1 cellular context compared by ENCODE assay signal in the genomic region with DNA sequence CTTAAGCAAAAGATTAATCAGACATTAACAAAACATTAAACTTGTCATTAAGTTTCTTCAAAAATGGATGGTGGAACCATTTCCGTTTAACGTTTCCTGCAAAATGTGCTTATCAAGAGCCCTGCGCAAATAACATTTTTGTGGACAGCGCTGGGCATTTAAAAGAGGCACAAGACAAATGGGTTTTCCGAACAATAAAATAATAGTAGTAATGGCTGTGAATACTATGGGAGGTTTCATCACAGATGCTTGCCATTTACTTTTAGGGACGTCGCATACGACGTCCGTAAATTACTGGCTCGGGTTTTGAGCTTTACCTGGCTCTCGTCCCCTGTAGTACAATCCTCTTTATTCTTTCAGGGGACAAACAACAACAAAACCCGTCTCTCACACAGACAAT.
TF ChIP-seq lines count a peak whose summit lies in the region.

No MANE protein-coding gene starts in this region.

TF ChIP-seq in HepG2, 621 proteins besides CTCF, POLR2A, EP300 and RAD21:
- TF ChIP-seq, protein P1, sequence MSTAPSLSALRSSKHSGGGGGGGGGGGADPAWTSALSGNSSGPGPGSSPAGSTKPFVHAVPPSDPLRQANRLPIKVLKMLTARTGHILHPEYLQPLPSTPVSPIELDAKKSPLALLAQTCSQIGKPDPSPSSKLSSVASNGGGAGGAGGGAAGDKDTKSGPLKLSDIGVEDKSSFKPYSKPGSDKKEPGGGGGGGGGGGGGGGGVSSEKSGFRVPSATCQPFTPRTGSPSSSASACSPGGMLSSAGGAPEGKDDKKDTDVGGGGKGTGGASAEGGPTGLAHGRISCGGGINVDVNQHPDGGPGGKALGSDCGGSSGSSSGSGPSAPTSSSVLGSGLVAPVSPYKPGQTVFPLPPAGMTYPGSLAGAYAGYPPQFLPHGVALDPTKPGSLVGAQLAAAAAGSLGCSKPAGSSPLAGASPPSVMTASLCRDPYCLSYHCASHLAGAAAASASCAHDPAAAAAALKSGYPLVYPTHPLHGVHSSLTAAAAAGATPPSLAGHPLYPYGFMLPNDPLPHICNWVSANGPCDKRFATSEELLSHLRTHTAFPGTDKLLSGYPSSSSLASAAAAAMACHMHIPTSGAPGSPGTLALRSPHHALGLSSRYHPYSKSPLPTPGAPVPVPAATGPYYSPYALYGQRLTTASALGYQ (CRISPR knock-in tag; IDR thresholded peaks at IDR 0.05) = no peak
- TF ChIP-seq HNF4A (CRISPR knock-in tag; IDR thresholded peaks at IDR 0.05) (no peak), ZNF687 (CRISPR knock-in tag; IDR thresholded peaks at IDR 0.05) (no peak), TGIF2 (CRISPR knock-in tag; IDR thresholded peaks at IDR 0.05) (no peak), KIAA2018 (CRISPR knock-in tag; IDR thresholded peaks at IDR 0.05; ENCODE audit: borderline replicate concordance) (no peak), ZBED4 (CRISPR knock-in tag; IDR thresholded peaks at IDR 0.05; ENCODE audit: borderline replicate concordance) (no peak)
- TF ChIP-seq, protein P2, sequence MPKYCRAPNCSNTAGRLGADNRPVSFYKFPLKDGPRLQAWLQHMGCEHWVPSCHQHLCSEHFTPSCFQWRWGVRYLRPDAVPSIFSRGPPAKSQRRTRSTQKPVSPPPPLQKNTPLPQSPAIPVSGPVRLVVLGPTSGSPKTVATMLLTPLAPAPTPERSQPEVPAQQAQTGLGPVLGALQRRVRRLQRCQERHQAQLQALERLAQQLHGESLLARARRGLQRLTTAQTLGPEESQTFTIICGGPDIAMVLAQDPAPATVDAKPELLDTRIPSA (CRISPR knock-in tag; IDR thresholded peaks at IDR 0.05; ENCODE audit: borderline replicate concordance) = no peak
TF ChIP-seq in HepG2: peak in this region for 0.
